19 cellular contexts compared by ENCODE assay signal in the genomic region with DNA sequence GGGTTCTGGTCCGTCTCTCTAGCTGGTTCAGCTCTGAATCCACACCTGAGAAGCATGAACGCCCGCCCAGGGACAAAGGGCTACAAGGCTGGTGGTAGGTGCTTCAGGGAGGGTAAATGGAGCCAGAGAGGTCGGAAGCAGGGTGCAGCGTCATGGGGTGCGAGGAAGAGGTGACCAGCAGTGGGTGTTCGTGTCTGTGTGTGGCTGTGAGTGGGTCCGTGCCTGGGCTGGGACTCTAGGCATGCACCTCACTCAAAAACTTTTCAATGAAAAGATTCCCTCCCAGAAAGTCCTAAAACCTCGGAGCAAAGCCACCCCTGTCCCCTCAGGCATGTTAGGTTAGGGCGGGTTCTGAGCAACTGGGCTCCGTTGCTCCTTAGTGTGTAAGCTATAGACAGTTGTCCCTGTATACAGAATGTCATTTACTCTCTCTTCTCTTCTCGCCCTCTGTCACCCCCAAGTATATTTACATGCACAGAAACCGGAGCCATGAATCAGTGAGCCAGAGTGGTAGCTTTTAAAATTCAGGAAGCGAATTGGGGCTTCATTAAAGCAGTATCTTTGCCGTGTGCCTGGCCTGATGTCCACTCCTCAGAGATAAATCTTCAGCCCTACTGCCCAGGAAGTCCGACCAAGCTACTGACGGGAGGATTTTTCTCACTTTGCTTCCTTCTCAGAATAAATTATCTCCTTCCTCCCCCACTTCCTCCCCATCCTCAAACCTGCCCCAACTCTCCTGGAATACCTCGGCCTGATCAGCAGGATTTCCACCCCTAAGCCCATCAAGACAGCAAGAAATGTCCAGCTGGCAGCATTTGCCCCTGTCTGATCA. TPM values are rescaled to one million over a fixed set of nuclear protein-coding genes. Genes with fewer than 3 reads are reported as not detected.
DNase-seq lines count a peak whose midpoint lies in the region; ATAC-seq and TF ChIP-seq lines count a peak whose summit lies in the region.
"Had no signal": no experiment of that assay in that cellular context is flagged by ENCODE, and none has a peak within 500 bp of the region (broad histone marks: within the 10 kb centered on the region; RNA-seq: fewer than 3 reads in every experiment).

No MANE protein-coding gene starts in this region.

- peaks cover 80% of the 10 kb centered on the region for H3K27me3 Mint-ChIP-seq in activated naive CD8-positive, alpha-beta T cell
- peaks cover 100% of the 10 kb centered on the region for H3K27me3 Mint-ChIP-seq in activated naive CD8-positive, alpha-beta T cell treated with anti-CD3 and anti-CD28 coated beads for 36 hours
- peaks cover 100% of the 10 kb centered on the region for H3K27me3 Mint-ChIP-seq in WTC11 (ENCODE audit: low read depth)
- peaks cover 53% of the 10 kb centered on the region for H3K27me3 Mint-ChIP-seq in memory B cell
- H3K27me3 Mint-ChIP-seq in stimulated activated naive B cell treated with anti-CD40 and anti-IgM and Interleukin-4, amounts not matched to agents 10 μg/mL and 1 μg/mL and 100 μg/mL, for 72 hours = peaks cover 86 to 87% of the 10 kb centered on the region in 2 donors

- H3K36me3 Mint-ChIP-seq in activated naive CD8-positive, alpha-beta T cell = peaks cover 3% of the 10 kb centered on the region
- peaks cover 1% of the 10 kb centered on the region for H3K36me3 Mint-ChIP-seq in activated naive CD8-positive, alpha-beta T cell treated with anti-CD3 and anti-CD28 coated beads for 36 hours
- H3K36me3 Mint-ChIP-seq in WTC11 (peaks cover 2% of the 10 kb centered on the region; the same call in 1 of the 2 replicates), memory B cell (peaks cover 1% of the 10 kb centered on the region)
- H3K36me3 Mint-ChIP-seq in stimulated activated naive B cell treated with anti-CD40 and anti-IgM and Interleukin-4, amounts not matched to agents 10 μg/mL and 1 μg/mL and 100 μg/mL, for 72 hours = peaks cover 13 to 26% of the 10 kb centered on the region in 2 donors

- CTCF ChIA-PET in WTC11 (lab: Charles Lee) = interaction anchor here (0.7 to 0.8 kb wide), 2 partner anchors 170 kb away, joined by 3 to 4 read pairs; no protein-coding TSS in a partner anchor
- CTCF ChIA-PET in RWPE1 (lab: Yijun Ruan, JAX) = interaction anchor here (0.6 kb wide), 1 partner anchor 1256 kb away, joined by 5 read pairs; no protein-coding TSS in a partner anchor

- H3K9me3 Mint-ChIP-seq in activated naive CD8-positive, alpha-beta T cell (ENCODE audit: low read depth) = peaks cover 7% of the 10 kb centered on the region
- peaks cover 5% of the 10 kb centered on the region for H3K9me3 Mint-ChIP-seq in activated naive CD8-positive, alpha-beta T cell treated with anti-CD3 and anti-CD28 coated beads for 36 hours
- H3K9me3 Mint-ChIP-seq in WTC11 = no peaks in the 10 kb centered on the region
- H3K9me3 Mint-ChIP-seq in memory B cell = peaks cover 6% of the 10 kb centered on the region
- peaks cover 8 to 10% of the 10 kb centered on the region in 2 donors for H3K9me3 Mint-ChIP-seq in stimulated activated naive B cell treated with anti-CD40 and anti-IgM and Interleukin-4, amounts not matched to agents 10 μg/mL and 1 μg/mL and 100 μg/mL, for 72 hours
- H3K9me3 Mint-ChIP-seq: dendritic cell treated with granulocyte-macrophage colony-stimulating factor and Interleukin-4, amounts not matched to agents 40 ng/mL and 50 ng/mL, for 4 days had no signal

- no peak for DNase-seq in activated naive CD8-positive, alpha-beta T cell treated with anti-CD3 and anti-CD28 coated beads for 36 hours
- DNase-seq in WTC11 (ENCODE audit: low spot score) (no peak), memory B cell (ENCODE audit: low spot score in 2 of 2) (no peak), NCI-H82 (lab: John Stamatoyannopoulos, UW) (no peak), RWPE1 (ENCODE audit: low spot score) (no peak)
- DNase-seq in stimulated activated naive B cell treated with anti-CD40 and anti-IgM and Interleukin-4, amounts not matched to agents 10 μg/mL and 1 μg/mL and 100 μg/mL, for 72 hours = no peak
- DNase-seq: AML-193; DMS 273 treated with DMSO at 0.1 percent for 48 hours; hippocampal formation; KBM-7; left lung; NCI-H1092 treated with DMSO at 0.1 percent for 48 hours; NCI-H2171 treated with DMSO at 0.1 percent for 48 hours; stimulated activated CD4-positive, alpha-beta T cell treated with anti-CD3 and anti-CD28 coated beads, Interleukin-2, amount 100 ng/mL, for 48 hours; upper lobe of right lung had no signal

- peaks cover 67% of the 10 kb centered on the region for H3K4me1 Mint-ChIP-seq in activated naive CD8-positive, alpha-beta T cell (ENCODE audit: low read depth)
- peaks cover 57% of the 10 kb centered on the region for H3K4me1 Mint-ChIP-seq in activated naive CD8-positive, alpha-beta T cell treated with anti-CD3 and anti-CD28 coated beads for 36 hours
- peaks cover 74% of the 10 kb centered on the region for H3K4me1 Mint-ChIP-seq in WTC11
- peaks cover 25% of the 10 kb centered on the region for H3K4me1 Mint-ChIP-seq in memory B cell
- peaks cover 50 to 56% of the 10 kb centered on the region in 2 donors for H3K4me1 Mint-ChIP-seq in stimulated activated naive B cell treated with anti-CD40 and anti-IgM and Interleukin-4, amounts not matched to agents 10 μg/mL and 1 μg/mL and 100 μg/mL, for 72 hours

- no peak overlapping the region for H3K27ac ChIP-seq in RWPE1
- H3K27ac ChIP-seq: left lung, upper lobe of right lung had no signal

- TF ChIP-seq CTCF in WTC11 (IDR thresholded peaks at IDR 0.05) (no peak), RWPE1 (conservative IDR thresholded peaks at IDR 0.05; ENCODE audit: low read depth) (no peak)

- ATAC-seq in WTC11 (no peak), memory B cell (ENCODE audit: low read depth) (no peak), GM21515 (IDR thresholded peaks at IDR 0.05; ENCODE audit: unreplicated experiment) (no peak)
- no peak for ATAC-seq in stimulated activated naive B cell treated with anti-CD40 and anti-IgM and Interleukin-4, amounts not matched to agents 10 μg/mL and 1 μg/mL and 100 μg/mL, for 72 hours (replicated peaks)
- ATAC-seq: left lung; naive thymus-derived CD8-positive, alpha-beta T cell had no signal

- POLR2A ChIA-PET in WTC11 (lab: Charles Lee) = no interaction called here
- POLR2A ChIA-PET in RWPE1 (lab: Yijun Ruan, JAX; ENCODE audit: low non-redundant PET) = no interaction called here

- H3K4me3 Mint-ChIP-seq in activated naive CD8-positive, alpha-beta T cell = peak overlapping the region; percentile 53
- H3K4me3 Mint-ChIP-seq in activated naive CD8-positive, alpha-beta T cell treated with anti-CD3 and anti-CD28 coated beads for 36 hours = no peak overlapping the region
- H3K4me3 Mint-ChIP-seq in WTC11 (peak overlapping the region; percentile 52), memory B cell (no peak overlapping the region)
- peak overlapping the region; percentile 5 to 21 for H3K4me3 Mint-ChIP-seq in stimulated activated naive B cell treated with anti-CD40 and anti-IgM and Interleukin-4, amounts not matched to agents 10 μg/mL and 1 μg/mL and 100 μg/mL, for 72 hours
- H3K4me3 Mint-ChIP-seq: dendritic cell treated with granulocyte-macrophage colony-stimulating factor and Interleukin-4, amounts not matched to agents 40 ng/mL and 50 ng/mL, for 4 days had no signal

- H3K27ac Mint-ChIP-seq in activated naive CD8-positive, alpha-beta T cell = no peak overlapping the region
- no peak overlapping the region for H3K27ac Mint-ChIP-seq in activated naive CD8-positive, alpha-beta T cell treated with anti-CD3 and anti-CD28 coated beads for 36 hours
- no peak overlapping the region for H3K27ac Mint-ChIP-seq in WTC11
- peak overlapping the region; percentile 28 for H3K27ac Mint-ChIP-seq in memory B cell
- peak overlapping the region; percentile 93 for H3K27ac Mint-ChIP-seq in stimulated activated naive B cell treated with anti-CD40 and anti-IgM and Interleukin-4, amounts not matched to agents 10 μg/mL and 1 μg/mL and 100 μg/mL, for 72 hours
- H3K27ac Mint-ChIP-seq: dendritic cell treated with granulocyte-macrophage colony-stimulating factor and Interleukin-4, amounts not matched to agents 40 ng/mL and 50 ng/mL, for 4 days had no signal

TF ChIP-seq in WTC11, 78 proteins besides CTCF, POLR2A, EP300 and RAD21:
- TF ChIP-seq, protein P1, sequence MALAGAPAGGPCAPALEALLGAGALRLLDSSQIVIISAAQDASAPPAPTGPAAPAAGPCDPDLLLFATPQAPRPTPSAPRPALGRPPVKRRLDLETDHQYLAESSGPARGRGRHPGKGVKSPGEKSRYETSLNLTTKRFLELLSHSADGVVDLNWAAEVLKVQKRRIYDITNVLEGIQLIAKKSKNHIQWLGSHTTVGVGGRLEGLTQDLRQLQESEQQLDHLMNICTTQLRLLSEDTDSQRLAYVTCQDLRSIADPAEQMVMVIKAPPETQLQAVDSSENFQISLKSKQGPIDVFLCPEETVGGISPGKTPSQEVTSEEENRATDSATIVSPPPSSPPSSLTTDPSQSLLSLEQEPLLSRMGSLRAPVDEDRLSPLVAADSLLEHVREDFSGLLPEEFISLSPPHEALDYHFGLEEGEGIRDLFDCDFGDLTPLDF (CRISPR knock-in tag; IDR thresholded peaks at IDR 0.05) = no peak
- TF ChIP-seq CBFB (CRISPR knock-in tag; IDR thresholded peaks at IDR 0.05; ENCODE audit: low read depth) = no peak
- no peak for TF ChIP-seq NFATC4 (CRISPR knock-in tag; IDR thresholded peaks at IDR 0.05)

RNA-seq across cellular contexts. Expression of a gene that starts 12.2 kb away (rescaled TPM):
- total RNA-seq in activated naive CD8-positive, alpha-beta T cell treated with anti-CD3 and anti-CD28 coated beads for 36 hours = 1 to 10 TPM; 8.4 to 8.8 TPM
- 0.60 to 0.89 TPM (median 0.72 TPM) in 3 replicates for total RNA-seq in WTC11 (2021)

Comparison
In these comparisons a context has a peak if more than half of its experiments do, and no peak if none do; other contexts are left out.
1. H3K4me3 Mint-ChIP-seq: peak in activated naive CD8-positive, alpha-beta T cell (single experiment), WTC11 (single experiment) and stimulated activated naive B cell treated with anti-CD40 and anti-IgM and Interleukin-4, amounts not matched to agents 10 μg/mL and 1 μg/mL and 100 μg/mL, for 72 hours (2 of 2); none in activated naive CD8-positive, alpha-beta T cell treated with anti-CD3 and anti-CD28 coated beads for 36 hours (single experiment) and memory B cell (single experiment).
2. H3K27ac Mint-ChIP-seq: peak in memory B cell (single experiment) and stimulated activated naive B cell treated with anti-CD40 and anti-IgM and Interleukin-4, amounts not matched to agents 10 μg/mL and 1 μg/mL and 100 μg/mL, for 72 hours (single experiment); none in activated naive CD8-positive, alpha-beta T cell (single experiment), activated naive CD8-positive, alpha-beta T cell treated with anti-CD3 and anti-CD28 coated beads for 36 hours (single experiment) and WTC11 (single experiment).